Comparison of ENCODE assay signal across 15 cellular contexts in the genomic region with DNA sequence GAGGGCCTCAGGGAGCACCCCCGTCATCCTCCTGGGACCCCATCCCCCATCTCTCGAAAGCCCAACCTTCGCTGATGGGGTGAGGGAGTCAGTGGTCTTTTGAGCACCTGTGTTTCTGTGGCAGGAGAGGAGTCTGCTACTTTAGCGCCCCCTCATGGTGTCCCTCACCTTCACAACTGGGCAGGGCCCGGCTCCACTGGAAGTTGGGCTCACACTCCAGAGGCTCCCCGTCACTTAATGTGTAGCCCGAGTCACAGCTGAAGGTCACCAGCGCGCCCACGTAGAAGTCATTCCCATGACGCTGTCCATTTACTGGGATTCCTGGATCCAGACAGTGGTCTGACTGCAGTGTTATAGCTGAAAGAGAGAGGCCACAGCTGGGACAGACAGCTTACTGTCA.
DNase-seq lines count a peak whose midpoint lies in the region; ATAC-seq and TF ChIP-seq lines count a peak whose summit lies in the region.
"Had no signal": no experiment of that assay in that cellular context is flagged by ENCODE, and none has a peak within 500 bp of the region (broad histone marks: within the 10 kb centered on the region; RNA-seq: fewer than 3 reads in every experiment).

No MANE protein-coding gene starts in this region.

- H4K20me1 ChIP-seq in HCT116 (ENCODE audit: insufficient read depth), result no peaks in the 10 kb centered on the region

- H3K9ac ChIP-seq in HCT116 (ENCODE audit: low read length), result no peak overlapping the region
- H3K9ac ChIP-seq in endodermal cell (ENCODE audit: extremely low read depth, low read length, poor library complexity, severe bottlenecking), result no peak overlapping the region

- TF ChIP-seq POLR2A in HCT116 (IDR thresholded peaks at IDR 0.05; ENCODE audit: borderline replicate concordance, extremely low read depth, insufficient read depth, insufficient read length) (no peak), testis (IDR thresholded peaks at IDR 0.05) (no peak)

- POLR2A ChIA-PET in HCT116 (lab: Charles Lee), result no interaction called here

- intact Hi-C loops in HCT116 (cut with micrococcal nuclease), result no loop called here
- intact Hi-C loops in testis (cut with DNase I; ENCODE audit: low total_unique reads), result no loop called here

- no TSS peak for BruUV-seq in HCT116 (replicated peaks; lab: Mats Ljungman, UMichigan)

- no peak for DNase-seq in GM12864 (ENCODE audit: low read depth)
- no peak for DNase-seq in HCT116 (ENCODE audit: low read depth, low spot score)
- DNase-seq in endodermal cell, result peak; percentile 74
- DNase-seq in testis, result peak; percentile 24
- no peak for DNase-seq in NCI-H2171 treated with DMSO at 0.1 percent for 48 hours (lab: John Stamatoyannopoulos, UW)
- DNase-seq in substantia nigra (lab: John Stamatoyannopoulos, UW), result no peak
- DNase-seq in GM19240 (ENCODE audit: insufficient read length, low spot score), result no peak
- DNase-seq: ACHN; CD4-positive, CD25-positive, alpha-beta regulatory T cell; IMR-90; NCI-H187 treated with DMSO at 0.1 percent for 48 hours; NK-92 treated with Interleukin-12 subunit alpha and Interleukin-12 subunit beta, amount 100 ng/mL, for 24 hours; SIG-M5 had no signal

- H3K9me3 ChIP-seq in HCT116 (ENCODE audit: control insufficient read depth in 1 of 2, insufficient read depth in 1 of 2, low read depth in 1 of 2, low read length in 2 of 2) (no peaks in the 10 kb centered on the region), endodermal cell (ENCODE audit: control insufficient read depth, low read length) (no peaks in the 10 kb centered on the region), testis (no peaks in the 10 kb centered on the region)
- H3K9me3 ChIP-seq: HAP-1 had no signal

- no peak overlapping the region for H3K27ac ChIP-seq in HCT116 (ENCODE audit: low read depth, low read length)
- H3K27ac ChIP-seq in endodermal cell (ENCODE audit: low read depth, low read length), result no peak overlapping the region
- no peak overlapping the region for H3K27ac ChIP-seq in testis
- H3K27ac ChIP-seq in substantia nigra (ENCODE audit: low read depth, low read length, poor library complexity, severe bottlenecking), result no peak overlapping the region

- no peaks in the 10 kb centered on the region for H3K79me2 ChIP-seq in HCT116 (ENCODE audit: insufficient read depth, low read length)

- H3K4me3 ChIP-seq in GM12864 (ENCODE audit: low read depth, low read length) (no peak overlapping the region), HCT116 (replicated peaks in 1 of 2; ENCODE audit: low read depth in 1 of 2, low read length in 2 of 2) (no peak overlapping the region), endodermal cell (ENCODE audit: low read length) (no peak overlapping the region), testis (no peak overlapping the region)
- H3K4me3 ChIP-seq: HAP-1 had no signal

- 92 to 96% methylated on average over 7 to 11 of the region's 11 CpGs for WGBS in endodermal cell (ENCODE audit: insufficient coverage in 1 of 2, insufficient read length in 1 of 2), 2 experiments
- WGBS in testis, 2 donors, result 96 to 99% methylated on average over 5 to 11 of the region's 11 CpGs

- no peaks in the 10 kb centered on the region for H3K36me3 ChIP-seq in HCT116 (ENCODE audit: control insufficient read depth in 1 of 2, insufficient read depth in 2 of 2, low read length in 2 of 2)
- H3K36me3 ChIP-seq in endodermal cell (ENCODE audit: control insufficient read depth, insufficient read depth, low read length), result no peaks in the 10 kb centered on the region
- no peaks in the 10 kb centered on the region for H3K36me3 ChIP-seq in testis (ENCODE audit: low read depth, missing control alignments)
- H3K36me3 ChIP-seq: HAP-1 had no signal

- H3K36me3 Mint-ChIP-seq in endodermal cell (ENCODE audit: low read depth), result no peaks in the 10 kb centered on the region
- H3K36me3 Mint-ChIP-seq: CD4-positive, CD25-positive, alpha-beta regulatory T cell had no signal

- no peak overlapping the region for H3K4me3 Mint-ChIP-seq in endodermal cell
- H3K4me3 Mint-ChIP-seq: B cell; CD4-positive, CD25-positive, alpha-beta regulatory T cell had no signal

- no peak overlapping the region for H3K4me2 ChIP-seq in HCT116 (ENCODE audit: low read length)

- no peak overlapping the region for H3K27ac Mint-ChIP-seq in endodermal cell
- H3K27ac Mint-ChIP-seq: B cell had no signal

- no peaks in the 10 kb centered on the region for H3K4me1 Mint-ChIP-seq in endodermal cell
- H3K4me1 Mint-ChIP-seq: B cell; CD4-positive, CD25-positive, alpha-beta regulatory T cell had no signal

- no peak overlapping the region for H2AFZ ChIP-seq in HCT116 (ENCODE audit: low read depth, low read length, poor library complexity, severe bottlenecking)

- H3K4me1 ChIP-seq in HCT116 (ENCODE audit: control insufficient read depth in 1 of 2, insufficient read depth in 2 of 2, low read length in 2 of 2), result no peaks in the 10 kb centered on the region
- H3K4me1 ChIP-seq in endodermal cell (ENCODE audit: control insufficient read depth, insufficient read depth, low read length), result no peaks in the 10 kb centered on the region
- no peaks in the 10 kb centered on the region for H3K4me1 ChIP-seq in testis
- H3K4me1 ChIP-seq: HAP-1 had no signal

- no peaks in the 10 kb centered on the region for H3K27me3 Mint-ChIP-seq in endodermal cell (ENCODE audit: insufficient read depth)
- H3K27me3 Mint-ChIP-seq: B cell had no signal

- RAD21 ChIA-PET in HCT116 (lab: Charles Lee; ENCODE audit: low non-redundant PET in 1 of 2, low total read pairs in 2 of 2, uncharacterized antibody in 2 of 2, unreplicated experiment in 2 of 2), result no interaction called here

- TF ChIP-seq CTCF in GM12864 (IDR thresholded peaks at IDR 0.05; ENCODE audit: low read depth, low read length, missing control alignments), result peak; percentile 10
- peak; percentile 7 to 28 (median 25); a peak in 3 of 6 replicates for TF ChIP-seq CTCF in HCT116 (IDR thresholded peaks at IDR 0.05 in 2 of 3, conservative IDR thresholded peaks at IDR 0.05 in 1 of 3; ENCODE audit: borderline replicate concordance in 1 of 3, insufficient read depth in 1 of 3, low read depth in 2 of 3, low read length in 2 of 3)
- peak; percentile 67 for TF ChIP-seq CTCF in endodermal cell (conservative IDR thresholded peaks at IDR 0.05)
- no peak for TF ChIP-seq CTCF in testis (IDR thresholded peaks at IDR 0.05)

- TF ChIP-seq RAD21 in HCT116 (IDR thresholded peaks at IDR 0.05; ENCODE audit: low read depth), result no peak

- ATAC-seq in HCT116, result no peak

- H3K27me3 ChIP-seq in HCT116 (ENCODE audit: insufficient read depth, low read length) (peaks cover 24% of the 10 kb centered on the region), endodermal cell (ENCODE audit: control insufficient read depth, insufficient read depth, low read length, poor library complexity, severe bottlenecking) (no peaks in the 10 kb centered on the region), testis (no peaks in the 10 kb centered on the region)

- H3K9me2 ChIP-seq in HCT116 (ENCODE audit: insufficient read depth), result no peaks in the 10 kb centered on the region

- CTCF ChIA-PET in HCT116 (lab: Charles Lee), result no interaction called here

- no peaks in the 10 kb centered on the region for H3K9me3 Mint-ChIP-seq in endodermal cell

TF ChIP-seq in HCT116, 20 proteins besides CTCF, POLR2A, EP300 and RAD21:
- TF ChIP-seq, protein P1, sequence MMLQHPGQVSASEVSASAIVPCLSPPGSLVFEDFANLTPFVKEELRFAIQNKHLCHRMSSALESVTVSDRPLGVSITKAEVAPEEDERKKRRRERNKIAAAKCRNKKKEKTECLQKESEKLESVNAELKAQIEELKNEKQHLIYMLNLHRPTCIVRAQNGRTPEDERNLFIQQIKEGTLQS (IDR thresholded peaks at IDR 0.05), result no peak

Comparison
In these comparisons a context has a peak if more than half of its experiments do, and no peak if none do; other contexts are left out.
1. DNase-seq: peak in endodermal cell (single experiment) and testis (single experiment); none in GM12864 (single experiment), HCT116 (single experiment), NCI-H2171 treated with DMSO at 0.1 percent for 48 hours (single experiment), substantia nigra (0 of 49) and GM19240 (single experiment).
2. CTCF ChIP-seq: peak in GM12864 (single experiment), HCT116 (3 of 3) and endodermal cell (single experiment); none in testis (0 of 3).